1 cellular context compared by ENCODE assay signal in the genomic region with DNA sequence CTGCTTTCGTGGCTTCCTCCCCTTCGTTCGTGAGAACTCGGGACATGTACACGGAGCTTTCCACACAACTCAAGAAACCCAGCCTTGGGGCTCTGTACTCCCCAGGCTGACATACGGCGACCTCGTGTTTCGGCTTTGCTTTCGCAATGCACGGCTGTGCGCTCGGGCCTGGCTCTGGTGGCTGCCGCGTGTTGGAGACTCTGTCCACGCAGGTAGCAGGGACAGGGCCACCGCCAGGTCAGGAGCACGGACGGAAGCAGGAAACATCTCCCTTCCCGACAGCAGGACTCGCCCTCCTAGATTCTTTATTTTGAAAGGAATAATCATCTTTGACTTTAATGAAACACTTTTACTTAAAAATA.
A peak's percentile ranks its signal among the peaks of the same experiment; 100 is the strongest.
TF ChIP-seq lines count a peak whose summit lies in the region.

No MANE protein-coding gene starts in this region.

TF ChIP-seq in HepG2, 621 proteins besides CTCF, POLR2A, EP300 and RAD21 (continued from another document):
- TF ChIP-seq EZH2 (conservative IDR thresholded peaks at IDR 0.05; ENCODE audit: low read depth, low read length) (no peak), MEIS1 (CRISPR knock-in tag; IDR thresholded peaks at IDR 0.05; ENCODE audit: borderline replicate concordance) (no peak), IRF2 (CRISPR knock-in tag; IDR thresholded peaks at IDR 0.05) (no peak), ZSCAN21 (CRISPR knock-in tag; IDR thresholded peaks at IDR 0.05; ENCODE audit: borderline replicate concordance) (no peak), ZNF543 (CRISPR knock-in tag; IDR thresholded peaks at IDR 0.05) (0 out of 2 replicates have a peak, but pooled peaks have one; percentile 5), ARHGAP35 (CRISPR knock-in tag; IDR thresholded peaks at IDR 0.05; ENCODE audit: borderline replicate concordance) (no peak), AGO2 (optimal IDR thresholded peaks at IDR 0.05; ENCODE audit: low read depth, low read length) (peak; percentile 22), HNRNPH1 (optimal IDR thresholded peaks at IDR 0.05; ENCODE audit: low read depth, low read length) (no peak), RBM39 (IDR thresholded peaks at IDR 0.05; ENCODE audit: low read depth, low read length, poor library complexity, severe bottlenecking) (no peak)
- TF ChIP-seq, protein P1, sequence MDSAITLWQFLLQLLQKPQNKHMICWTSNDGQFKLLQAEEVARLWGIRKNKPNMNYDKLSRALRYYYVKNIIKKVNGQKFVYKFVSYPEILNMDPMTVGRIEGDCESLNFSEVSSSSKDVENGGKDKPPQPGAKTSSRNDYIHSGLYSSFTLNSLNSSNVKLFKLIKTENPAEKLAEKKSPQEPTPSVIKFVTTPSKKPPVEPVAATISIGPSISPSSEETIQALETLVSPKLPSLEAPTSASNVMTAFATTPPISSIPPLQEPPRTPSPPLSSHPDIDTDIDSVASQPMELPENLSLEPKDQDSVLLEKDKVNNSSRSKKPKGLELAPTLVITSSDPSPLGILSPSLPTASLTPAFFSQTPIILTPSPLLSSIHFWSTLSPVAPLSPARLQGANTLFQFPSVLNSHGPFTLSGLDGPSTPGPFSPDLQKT (CRISPR knock-in tag; IDR thresholded peaks at IDR 0.05; ENCODE audit: borderline replicate concordance): no peak
- TF ChIP-seq, protein P2, sequence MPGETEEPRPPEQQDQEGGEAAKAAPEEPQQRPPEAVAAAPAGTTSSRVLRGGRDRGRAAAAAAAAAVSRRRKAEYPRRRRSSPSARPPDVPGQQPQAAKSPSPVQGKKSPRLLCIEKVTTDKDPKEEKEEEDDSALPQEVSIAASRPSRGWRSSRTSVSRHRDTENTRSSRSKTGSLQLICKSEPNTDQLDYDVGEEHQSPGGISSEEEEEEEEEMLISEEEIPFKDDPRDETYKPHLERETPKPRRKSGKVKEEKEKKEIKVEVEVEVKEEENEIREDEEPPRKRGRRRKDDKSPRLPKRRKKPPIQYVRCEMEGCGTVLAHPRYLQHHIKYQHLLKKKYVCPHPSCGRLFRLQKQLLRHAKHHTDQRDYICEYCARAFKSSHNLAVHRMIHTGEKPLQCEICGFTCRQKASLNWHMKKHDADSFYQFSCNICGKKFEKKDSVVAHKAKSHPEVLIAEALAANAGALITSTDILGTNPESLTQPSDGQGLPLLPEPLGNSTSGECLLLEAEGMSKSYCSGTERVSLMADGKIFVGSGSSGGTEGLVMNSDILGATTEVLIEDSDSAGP (CRISPR knock-in tag; IDR thresholded peaks at IDR 0.05; ENCODE audit: borderline replicate concordance): no peak
- TF ChIP-seq, protein P3, sequence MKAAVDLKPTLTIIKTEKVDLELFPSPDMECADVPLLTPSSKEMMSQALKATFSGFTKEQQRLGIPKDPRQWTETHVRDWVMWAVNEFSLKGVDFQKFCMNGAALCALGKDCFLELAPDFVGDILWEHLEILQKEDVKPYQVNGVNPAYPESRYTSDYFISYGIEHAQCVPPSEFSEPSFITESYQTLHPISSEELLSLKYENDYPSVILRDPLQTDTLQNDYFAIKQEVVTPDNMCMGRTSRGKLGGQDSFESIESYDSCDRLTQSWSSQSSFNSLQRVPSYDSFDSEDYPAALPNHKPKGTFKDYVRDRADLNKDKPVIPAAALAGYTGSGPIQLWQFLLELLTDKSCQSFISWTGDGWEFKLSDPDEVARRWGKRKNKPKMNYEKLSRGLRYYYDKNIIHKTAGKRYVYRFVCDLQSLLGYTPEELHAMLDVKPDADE (CRISPR knock-in tag; IDR thresholded peaks at IDR 0.05): no peak
